8 cellular contexts compared by ENCODE assay signal in the genomic region with DNA sequence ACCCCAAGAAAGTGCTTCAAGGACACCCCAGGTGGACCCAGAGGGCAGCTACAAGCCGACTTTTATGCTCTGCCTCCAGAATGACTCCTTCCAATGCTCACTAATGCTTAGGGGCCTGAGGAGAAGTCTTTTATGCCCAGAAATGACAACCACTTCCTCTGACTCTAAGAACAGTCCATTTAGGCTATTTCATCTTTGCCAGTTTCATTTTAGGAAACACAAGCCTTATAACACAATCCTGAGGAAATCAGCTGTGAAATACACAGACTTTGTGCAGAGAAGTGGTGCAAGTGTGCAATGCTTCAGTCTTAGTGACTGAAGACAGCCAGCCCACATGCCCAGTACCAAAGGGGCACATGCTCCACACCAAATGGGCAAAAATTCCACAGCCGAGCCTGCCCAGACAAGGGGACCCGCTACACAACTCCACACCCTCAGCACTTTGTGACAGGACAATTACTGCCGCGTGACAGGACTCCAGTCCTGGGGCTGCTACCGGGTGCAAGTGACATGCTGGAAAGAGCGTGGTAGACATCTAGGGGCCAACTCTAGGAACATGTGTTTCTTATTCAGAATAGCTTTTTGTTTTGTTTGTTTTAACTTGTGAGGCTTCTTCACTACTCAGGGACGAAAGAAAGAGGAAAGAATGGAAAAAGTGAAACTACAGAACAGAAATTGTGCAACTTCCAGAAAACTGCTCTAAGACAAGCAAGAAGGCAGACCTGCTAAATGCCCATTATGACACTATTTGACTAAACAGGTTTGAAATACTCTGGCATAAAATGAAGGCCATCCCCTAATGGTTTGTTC. TPM values are rescaled to one million over a fixed set of nuclear protein-coding genes. Genes with fewer than 3 reads are reported as not detected.
DNase-seq lines count a peak whose midpoint lies in the region; ATAC-seq and TF ChIP-seq lines count a peak whose summit lies in the region.

No MANE protein-coding gene starts in this region.

- H3K79me1 ChIP-seq in mesenchymal stem cell (replicated peaks; ENCODE audit: low read length, poor library complexity, severe bottlenecking) = no peaks in the 10 kb centered on the region

- H3K36me3 ChIP-seq in colonic mucosa (no peaks in the 10 kb centered on the region), mesenchymal stem cell (ENCODE audit: control insufficient read depth in 1 of 2, insufficient read depth in 2 of 2, low read depth in 1 of 2, low read length in 2 of 2) (no peaks in the 10 kb centered on the region), prostate gland (no peaks in the 10 kb centered on the region)

- TF ChIP-seq POLR2A in prostate gland (IDR thresholded peaks at IDR 0.05) (no peak), GM18505 (IDR thresholded peaks at IDR 0.05; ENCODE audit: borderline replicate concordance, extremely low read depth, insufficient read depth, insufficient read length) (no peak)

- no peak overlapping the region for H4K8ac ChIP-seq in mesenchymal stem cell (ENCODE audit: low read length)

- H3K9ac ChIP-seq in colonic mucosa (ENCODE audit: low read depth in 2 of 2, low read length in 2 of 2) (peak overlapping the region in 1 of 2 donors; percentile 28), mesenchymal stem cell (ENCODE audit: low read length) (peak overlapping the region; percentile 79)

- 57% methylated on average over 8 of the region's 8 CpGs for WGBS in mesenchymal stem cell
- WGBS in prostate gland = 22% methylated on average over 8 of the region's 8 CpGs

- TF ChIP-seq CTCF in colonic mucosa (IDR thresholded peaks at IDR 0.05) (no peak), prostate gland (IDR thresholded peaks at IDR 0.05) (no peak)

- no peak overlapping the region for H2BK120ac ChIP-seq in mesenchymal stem cell (ENCODE audit: low read depth, low read length)

- ATAC-seq in GM21529 (IDR thresholded peaks at IDR 0.05; ENCODE audit: unreplicated experiment) = peak; percentile 79
- ATAC-seq in GM18505 (IDR thresholded peaks at IDR 0.05; ENCODE audit: unreplicated experiment) = no peak

- H2BK15ac ChIP-seq in mesenchymal stem cell (ENCODE audit: low read depth, poor library complexity, severe bottlenecking) = no peak overlapping the region

- peak overlapping the region; percentile 36 for H2AFZ ChIP-seq in mesenchymal stem cell (ENCODE audit: low read depth, low read length)

- H3K4ac ChIP-seq in mesenchymal stem cell (ENCODE audit: low read depth in 1 of 2, low read length in 2 of 2) = no peak overlapping the region

- H3K4me3 ChIP-seq in colonic mucosa (peak overlapping the region; percentile 20), mesenchymal stem cell (ENCODE audit: insufficient read depth in 1 of 2, low read depth in 1 of 2, low read length in 2 of 2) (peak overlapping the region in 1 of 2 experiments; percentile 72), prostate gland (no peak overlapping the region)

- H4K91ac ChIP-seq in mesenchymal stem cell (ENCODE audit: low read length) = no peak overlapping the region

- H3K9me3 ChIP-seq in colonic mucosa (no peaks in the 10 kb centered on the region), mesenchymal stem cell (ENCODE audit: control insufficient read depth, low read length) (no peaks in the 10 kb centered on the region), prostate gland (no peaks in the 10 kb centered on the region)

- intact Hi-C loops in colonic mucosa (cut with DNase I) = no loop called here
- intact Hi-C loops in prostate gland (cut with DNase I) = no loop called here

- H3K4me1 ChIP-seq in colonic mucosa (peaks cover 4% of the 10 kb centered on the region), mesenchymal stem cell (ENCODE audit: control insufficient read depth, insufficient read depth, low read depth, low read length) (peaks cover 5% of the 10 kb centered on the region), prostate gland (replicated peaks) (no peaks in the 10 kb centered on the region)

- peak; percentile 49 for DNase-seq in GDM1 (lab: John Stamatoyannopoulos, UW)
- DNase-seq in LHCN-M2 (ENCODE audit: low read depth) = peak; percentile 18
- peak; percentile 43 for DNase-seq in colonic mucosa
- DNase-seq in mesenchymal stem cell = peak; percentile 57
- DNase-seq in prostate gland (ENCODE audit: low spot score) = no peak
- DNase-seq in NCI-H2171 (lab: John Stamatoyannopoulos, UW) = no peak

- H3K27me3 ChIP-seq in colonic mucosa (no peaks in the 10 kb centered on the region), mesenchymal stem cell (ENCODE audit: control insufficient read depth in 1 of 2, insufficient read depth in 1 of 2, low read length in 2 of 2) (no peaks in the 10 kb centered on the region), prostate gland (replicated peaks; ENCODE audit: insufficient read depth) (no peaks in the 10 kb centered on the region)

- H3K14ac ChIP-seq in mesenchymal stem cell (ENCODE audit: low read length in 2 of 2) = no peak overlapping the region

- H2AK5ac ChIP-seq in mesenchymal stem cell (ENCODE audit: low read length, severe bottlenecking) = no peak overlapping the region

- no peak overlapping the region for H3K4me2 ChIP-seq in mesenchymal stem cell (ENCODE audit: low read length, poor library complexity, severe bottlenecking)

- H3K18ac ChIP-seq in mesenchymal stem cell (ENCODE audit: low read depth in 1 of 2, low read length in 2 of 2) = peak overlapping the region in 1 of 2 experiments; percentile 44

- H3K27ac ChIP-seq in colonic mucosa = peak overlapping the region; percentile 53
- no peak overlapping the region for H3K27ac ChIP-seq in mesenchymal stem cell (ENCODE audit: low read length, poor library complexity, severe bottlenecking)
- H3K27ac ChIP-seq in prostate gland = no peak overlapping the region

- H2BK12ac ChIP-seq in mesenchymal stem cell (ENCODE audit: low read length in 2 of 2) = no peak overlapping the region

- H3K23ac ChIP-seq in mesenchymal stem cell (ENCODE audit: low read length in 2 of 2) = no peak overlapping the region

- no peak overlapping the region for H2BK5ac ChIP-seq in mesenchymal stem cell (ENCODE audit: low read depth, low read length, poor library complexity, severe bottlenecking)

RNA-seq across cellular contexts. Expression of gene PLAGL1, which starts 28.2 kb away (rescaled TPM):
- total RNA-seq in LHCN-M2 (2014; rRNA removed) (9.2 and 13.7 TPM in 2 replicates), colonic mucosa (10 to 100 TPM; 30.2 to 51.1 TPM), prostate gland (10 to 100 TPM; 13.2 to 25.8 TPM)
- 10.5 TPM for polyA plus RNA-seq in LHCN-M2 (2012)
- polyA plus RNA-seq in mesenchymal stem cell (2013, experiment 1 of 2) = 39.6 TPM
- polyA plus RNA-seq in mesenchymal stem cell (2013, experiment 2 of 2) = 38.7 TPM

RNA-seq across cellular contexts. Expression of gene SF3B5, which starts 59.1 kb away (rescaled TPM):
- 167 and 186 TPM in 2 replicates for total RNA-seq in LHCN-M2 (2014; rRNA removed)
- 238 TPM for polyA plus RNA-seq in LHCN-M2 (2012)
- 100 to 1,000 TPM; 149 to 285 TPM for total RNA-seq in colonic mucosa
- 218 TPM for polyA plus RNA-seq in mesenchymal stem cell (2013, experiment 1 of 2)
- polyA plus RNA-seq in mesenchymal stem cell (2013, experiment 2 of 2) = 215 TPM
- total RNA-seq in prostate gland = 100 to 1,000 TPM; 198 to 212 TPM

Comparison
In these comparisons a context has a peak if more than half of its experiments do, and no peak if none do; other contexts are left out.
1. DNase-seq: peak in GDM1 (single experiment), LHCN-M2 (single experiment), colonic mucosa (single experiment) and mesenchymal stem cell (single experiment); none in prostate gland (single experiment) and NCI-H2171 (single experiment).